Comparison of ENCODE assay signal across 8 cellular contexts in genomic region chr6:29722773-29723665, GRCh38. TPM values are rescaled to one million over a fixed set of nuclear protein-coding genes. Genes with fewer than 3 reads are reported as not detected.
DNase-seq lines count a peak whose midpoint lies in the region; ATAC-seq and TF ChIP-seq lines count a peak whose summit lies in the region.

Gene HLA-F, plus strand, starts transcription at chr6:29723434. Its CDS starts 30 bp downstream, at chr6:29723464.

- peak within 1 kb of the TSS; percentile 96 for H3K4me2 ChIP-seq in HCT116 (ENCODE audit: low read length)

- H3K36me3 ChIP-seq in HCT116 (ENCODE audit: control insufficient read depth in 1 of 2, insufficient read depth in 2 of 2, low read length in 2 of 2), result peaks cover 0 to 3% of the 10 kb centered on the region in 2 experiments; a peak in 1 of 4 replicates

- peak within 1 kb of the TSS; percentile 97 for H2AFZ ChIP-seq in HCT116 (ENCODE audit: low read depth, low read length, poor library complexity, severe bottlenecking)

- POLR2A ChIA-PET in HCT116 (lab: Charles Lee), result no interaction called here
- POLR2A ChIA-PET in activated CD4-positive, alpha-beta T cell treated with anti-CD3 and anti-CD28 coated beads for 36 hours (lab: Charles Lee), result interaction anchor here (0.7 kb wide), 1 partner anchor 106 kb away, joined by 3 read pairs; no protein-coding TSS in a partner anchor

- RAD21 ChIA-PET in HCT116 (lab: Charles Lee; ENCODE audit: low non-redundant PET in 1 of 2, low total read pairs in 2 of 2, uncharacterized antibody in 2 of 2, unreplicated experiment in 2 of 2), result no interaction called here

- peak; percentile 97 for ATAC-seq in HCT116
- peak; percentile 89 for ATAC-seq in activated CD4-positive, alpha-beta T cell treated with anti-CD3 and anti-CD28 coated beads for 36 hours

- peaks cover 0 to 9% of the 10 kb centered on the region in 2 experiments; a peak in 1 of 4 replicates for H3K4me1 ChIP-seq in HCT116 (ENCODE audit: control insufficient read depth in 1 of 2, insufficient read depth in 2 of 2, low read length in 2 of 2)

- no peak for TF ChIP-seq POLR2A in HCT116 (IDR thresholded peaks at IDR 0.05; ENCODE audit: borderline replicate concordance, extremely low read depth, insufficient read depth, insufficient read length)

- intact Hi-C loops in HCT116 (cut with micrococcal nuclease), result no loop called here
- intact Hi-C loops in activated CD4-positive, alpha-beta T cell treated with anti-CD3 and anti-CD28 coated beads for 36 hours (cut with DNase I, micrococcal nuclease), result loop anchor here (5.0 kb wide), 6 partner anchors 71 to 604 kb away; partner anchors contain the start of genes GABBR1 (in 1 of the 2), HLA-A (in 1 of the 2), POLR1H (in 1 of the 2) and TRIM39 (in 1 of the 2)

- no peaks in the 10 kb centered on the region for H3K27me3 ChIP-seq in HCT116 (ENCODE audit: insufficient read depth, low read length)

- BruUV-seq in HCT116 (replicated peaks; lab: Mats Ljungman, UMichigan), result no TSS peak

- no peaks in the 10 kb centered on the region for H3K9me2 ChIP-seq in HCT116 (ENCODE audit: insufficient read depth)

- no peaks in the 10 kb centered on the region for H3K9me3 ChIP-seq in HCT116 (ENCODE audit: control insufficient read depth in 1 of 2, insufficient read depth in 1 of 2, low read depth in 1 of 2, low read length in 2 of 2)

- peak; percentile 67 for DNase-seq in HCT116 (ENCODE audit: low read depth, low spot score)
- DNase-seq in NCI-H146 treated with DMSO at 0.1 percent for 48 hours (lab: John Stamatoyannopoulos, UW; ENCODE audit: unreplicated experiment), result peak; percentile 56
- peak; percentile 88 for DNase-seq in activated CD4-positive, alpha-beta T cell treated with anti-CD3 and anti-CD28 coated beads for 36 hours
- no peak for DNase-seq in chondrocyte (ENCODE audit: low spot score)
- peak; percentile 81 for DNase-seq in kidney glomerular epithelial cell (lab: John Stamatoyannopoulos, UW)
- peak; percentile 66 to 73 for DNase-seq in stimulated activated CD4-positive, alpha-beta T cell treated with anti-CD3 and anti-CD28 coated beads, Interleukin-15, amount 100 ng/mL, for 1 hour (ENCODE audit: low read depth in 1 of 2, low spot score in 1 of 2)
- DNase-seq in NCI-H187 treated with DMSO at 0.1 percent for 48 hours (lab: John Stamatoyannopoulos, UW), result no peak

- TF ChIP-seq RAD21 in HCT116 (IDR thresholded peaks at IDR 0.05; ENCODE audit: low read depth), result no peak

- H3K27ac ChIP-seq in HCT116 (ENCODE audit: low read depth, low read length), result peak within 1 kb of the TSS; percentile 59; the same call in 1 of the 2 replicates

- peak within 1 kb of the TSS; percentile 72 for H3K9ac ChIP-seq in HCT116 (ENCODE audit: low read length)

- H3K27ac Mint-ChIP-seq in activated CD4-positive, alpha-beta T cell treated with anti-CD3 and anti-CD28 coated beads for 36 hours, result peak within 1 kb of the TSS; percentile 94
- H3K27ac Mint-ChIP-seq in chondrocyte (ENCODE audit: unreplicated experiment), result peak within 1 kb of the TSS; percentile 22

- H3K27me3 Mint-ChIP-seq in activated CD4-positive, alpha-beta T cell treated with anti-CD3 and anti-CD28 coated beads for 36 hours, result no peaks in the 10 kb centered on the region
- peaks cover 21% of the 10 kb centered on the region for H3K27me3 Mint-ChIP-seq in chondrocyte (ENCODE audit: low read depth)

- H3K36me3 Mint-ChIP-seq in activated CD4-positive, alpha-beta T cell treated with anti-CD3 and anti-CD28 coated beads for 36 hours (ENCODE audit: low read depth), result peaks cover 41% of the 10 kb centered on the region
- H3K36me3 Mint-ChIP-seq in chondrocyte (ENCODE audit: low read depth), result peaks cover 5% of the 10 kb centered on the region

- CTCF ChIA-PET in HCT116 (lab: Charles Lee), result no interaction called here
- CTCF ChIA-PET in activated CD4-positive, alpha-beta T cell treated with anti-CD3 and anti-CD28 coated beads for 36 hours (lab: Charles Lee), result interaction anchor here (0.8 to 1.3 kb wide), 2 partner anchors 12 to 20 kb away, joined by 3 read pairs; no protein-coding TSS in a partner anchor

- no peaks in the 10 kb centered on the region for H4K20me1 ChIP-seq in HCT116 (ENCODE audit: insufficient read depth)

- H3K4me3 ChIP-seq in GM08714 (ENCODE audit: low read length), result peak within 1 kb of the TSS; percentile 89
- peak within 1 kb of the TSS; percentile 73 to 77 for H3K4me3 ChIP-seq in HCT116 (replicated peaks in 1 of 2; ENCODE audit: low read depth in 1 of 2, low read length in 2 of 2)

- no peaks in the 10 kb centered on the region for H3K79me2 ChIP-seq in HCT116 (ENCODE audit: insufficient read depth, low read length)

- peak within 1 kb of the TSS; percentile 92 for H3K4me3 Mint-ChIP-seq in activated CD4-positive, alpha-beta T cell treated with anti-CD3 and anti-CD28 coated beads for 36 hours
- peak within 1 kb of the TSS; percentile 71 for H3K4me3 Mint-ChIP-seq in chondrocyte (ENCODE audit: unreplicated experiment)

- no peaks in the 10 kb centered on the region for H3K9me3 Mint-ChIP-seq in activated CD4-positive, alpha-beta T cell treated with anti-CD3 and anti-CD28 coated beads for 36 hours (ENCODE audit: low read depth)
- no peaks in the 10 kb centered on the region for H3K9me3 Mint-ChIP-seq in chondrocyte (ENCODE audit: low read depth)

- H3K4me1 Mint-ChIP-seq in activated CD4-positive, alpha-beta T cell treated with anti-CD3 and anti-CD28 coated beads for 36 hours, result peaks cover 47% of the 10 kb centered on the region
- peaks cover 9% of the 10 kb centered on the region for H3K4me1 Mint-ChIP-seq in chondrocyte (ENCODE audit: low read depth)

- no peak for TF ChIP-seq CTCF in HCT116 (IDR thresholded peaks at IDR 0.05 in 2 of 3, conservative IDR thresholded peaks at IDR 0.05 in 1 of 3; ENCODE audit: borderline replicate concordance in 1 of 3, insufficient read depth in 1 of 3, low read depth in 2 of 3, low read length in 2 of 3)
- TF ChIP-seq CTCF in chondrocyte (IDR thresholded peaks at IDR 0.05), result no peak

TF ChIP-seq in HCT116, 20 proteins besides CTCF, POLR2A, EP300 and RAD21 (continues in another document):
- TF ChIP-seq MAX (IDR thresholded peaks at IDR 0.05) (no peak), SIN3A (IDR thresholded peaks at IDR 0.05; ENCODE audit: low read depth) (no peak), ZBTB33 (IDR thresholded peaks at IDR 0.05; ENCODE audit: extremely low read depth, insufficient replicate concordance, low read length) (no peak), ATF3 (IDR thresholded peaks at IDR 0.05) (no peak), SP1 (IDR thresholded peaks at IDR 0.05; ENCODE audit: low read depth) (peak; percentile 54; the same call in 1 of the 2 replicates), CBX3 (IDR thresholded peaks at IDR 0.05; ENCODE audit: low read depth) (no peak), EZH2 (IDR thresholded peaks at IDR 0.05) (no peak), POLR2AphosphoS5 (IDR thresholded peaks at IDR 0.05; ENCODE audit: low read depth, low read length) (peak; percentile 63; the same call in 1 of the 2 replicates), TCF7L2 (IDR thresholded peaks at IDR 0.05; ENCODE audit: borderline replicate concordance, extremely low read depth, insufficient read depth, insufficient read length) (no peak), ELF1 (IDR thresholded peaks at IDR 0.05; ENCODE audit: borderline replicate concordance, low read depth) (no peak)

RNA-seq across cellular contexts. Expression of gene HLA-F, which starts in this region (rescaled TPM):
- total RNA-seq in HCT116 (2021; ENCODE audit: unreplicated experiment), result 24.6 TPM
- 35.5 and 49.9 TPM in 2 replicates for polyA plus RNA-seq in HCT116 (2012)
- total RNA-seq in activated CD4-positive, alpha-beta T cell treated with anti-CD3 and anti-CD28 coated beads for 36 hours, result 100 to 1,000 TPM; 216 to 229 TPM
- 5.1 to 6.6 TPM (median 6.4 TPM) in 3 replicates for total RNA-seq in chondrocyte

Comparison
In these comparisons a context has a peak if more than half of its experiments do, and no peak if none do; other contexts are left out.
1. DNase-seq: peak in HCT116 (single experiment), NCI-H146 treated with DMSO at 0.1 percent for 48 hours (single experiment), activated CD4-positive, alpha-beta T cell treated with anti-CD3 and anti-CD28 coated beads for 36 hours (single experiment), kidney glomerular epithelial cell (single experiment) and stimulated activated CD4-positive, alpha-beta T cell treated with anti-CD3 and anti-CD28 coated beads, Interleukin-15, amount 100 ng/mL, for 1 hour (2 of 2); none in chondrocyte (single experiment) and NCI-H187 treated with DMSO at 0.1 percent for 48 hours (single experiment).